Comparison of ENCODE assay signal across 1 cellular context in genomic region chr6:121334299-121335104, GRCh38.
TF ChIP-seq lines count a peak whose summit lies in the region.

Gene TBC1D32, minus strand, starts transcription at chr6:121334480. Its CDS starts 50 bp downstream, at chr6:121334430.

TF ChIP-seq in HepG2, 621 proteins besides CTCF, POLR2A, EP300 and RAD21 (continued from another document and continues in another):
- TF ChIP-seq HNF1A (IDR thresholded peaks at IDR 0.05; ENCODE audit: low read depth) (no peak), HNF1A (CRISPR knock-in tag; IDR thresholded peaks at IDR 0.05; ENCODE audit: borderline replicate concordance) (0 out of 2 replicates have a peak, but pooled peaks have one; percentile 52), ZNF333 (CRISPR knock-in tag; IDR thresholded peaks at IDR 0.05; ENCODE audit: borderline replicate concordance) (peak; percentile 81; the same call in 1 of the 2 replicates), ZNF615 (CRISPR knock-in tag; IDR thresholded peaks at IDR 0.05; ENCODE audit: borderline replicate concordance) (peak; percentile 88; the same call in 1 of the 2 replicates), ARNT (IDR thresholded peaks at IDR 0.05) (no peak), ISL2 (CRISPR knock-in tag; IDR thresholded peaks at IDR 0.05) (0 out of 2 replicates have a peak, but pooled peaks have one; percentile 21), ATM (IDR thresholded peaks at IDR 0.05; ENCODE audit: borderline replicate concordance) (no peak), TOE1 (CRISPR knock-in tag; IDR thresholded peaks at IDR 0.05) (no peak), ZNF879 (CRISPR knock-in tag; IDR thresholded peaks at IDR 0.05) (peak; percentile 46; the same call in 1 of the 2 replicates), RNF2 (conservative IDR thresholded peaks at IDR 0.05; ENCODE audit: low read depth) (peak; percentile 93), MTERF4 (CRISPR knock-in tag; IDR thresholded peaks at IDR 0.05) (peak; percentile 87; the same call in 1 of the 2 replicates), ZNF788 (CRISPR knock-in tag; IDR thresholded peaks at IDR 0.05; ENCODE audit: borderline replicate concordance) (peak; percentile 85; the same call in 1 of the 2 replicates), ZC3H4 (CRISPR knock-in tag; IDR thresholded peaks at IDR 0.05; ENCODE audit: borderline replicate concordance) (no peak), MAX (IDR thresholded peaks at IDR 0.05) (peak; percentile 82), PAX8 (CRISPR knock-in tag; IDR thresholded peaks at IDR 0.05; ENCODE audit: borderline replicate concordance) (0 out of 2 replicates have a peak, but pooled peaks have one; percentile 84), IRF9 (CRISPR knock-in tag; IDR thresholded peaks at IDR 0.05; ENCODE audit: borderline replicate concordance) (peak; percentile 87; the same call in 1 of the 2 replicates), TFDP1 (CRISPR knock-in tag; IDR thresholded peaks at IDR 0.05; ENCODE audit: borderline replicate concordance) (0 out of 2 replicates have a peak, but pooled peaks have one; percentile 30), MYC (CRISPR knock-in tag; IDR thresholded peaks at IDR 0.05; ENCODE audit: borderline replicate concordance) (peak; percentile 65; the same call in 1 of the 2 replicates), ZKSCAN1 (IDR thresholded peaks at IDR 0.05; ENCODE audit: low read length) (no peak), ZBTB1 (CRISPR knock-in tag; IDR thresholded peaks at IDR 0.05; ENCODE audit: borderline replicate concordance) (no peak), NFIB (CRISPR knock-in tag; IDR thresholded peaks at IDR 0.05; ENCODE audit: borderline replicate concordance) (no peak), SNAPC2 (CRISPR knock-in tag; IDR thresholded peaks at IDR 0.05) (peak; percentile 43; the same call in 1 of the 2 replicates), ZNF143 (CRISPR knock-in tag; IDR thresholded peaks at IDR 0.05) (peak; percentile 35; the same call in 1 of the 2 replicates), HOXA9 (CRISPR knock-in tag; IDR thresholded peaks at IDR 0.05; ENCODE audit: borderline replicate concordance) (0 out of 2 replicates have a peak, but pooled peaks have one; percentile 79), RXRA (CRISPR knock-in tag; IDR thresholded peaks at IDR 0.05) (peak; percentile 66), YEATS2 (CRISPR knock-in tag; IDR thresholded peaks at IDR 0.05; ENCODE audit: borderline replicate concordance) (peak; percentile 67; the same call in 1 of the 2 replicates), MTF1 (CRISPR knock-in tag; IDR thresholded peaks at IDR 0.05) (no peak), GLI4 (CRISPR knock-in tag; IDR thresholded peaks at IDR 0.05; ENCODE audit: borderline replicate concordance) (no peak), ZNF329 (CRISPR knock-in tag; IDR thresholded peaks at IDR 0.05; ENCODE audit: low read depth) (peak; percentile 44; the same call in 1 of the 2 replicates), ZFP90 (CRISPR knock-in tag; IDR thresholded peaks at IDR 0.05; ENCODE audit: borderline replicate concordance) (peak; percentile 31; the same call in 1 of the 2 replicates), ZNF296 (CRISPR knock-in tag; conservative IDR thresholded peaks at IDR 0.05) (no peak), ZNF468 (CRISPR knock-in tag; IDR thresholded peaks at IDR 0.05) (no peak), TFDP2 (CRISPR knock-in tag; IDR thresholded peaks at IDR 0.05) (peak; percentile 67; the same call in 1 of the 2 replicates), ZNF768 (CRISPR knock-in tag; IDR thresholded peaks at IDR 0.05) (peak; percentile 64; the same call in 1 of the 2 replicates)
- TF ChIP-seq, protein P1, sequence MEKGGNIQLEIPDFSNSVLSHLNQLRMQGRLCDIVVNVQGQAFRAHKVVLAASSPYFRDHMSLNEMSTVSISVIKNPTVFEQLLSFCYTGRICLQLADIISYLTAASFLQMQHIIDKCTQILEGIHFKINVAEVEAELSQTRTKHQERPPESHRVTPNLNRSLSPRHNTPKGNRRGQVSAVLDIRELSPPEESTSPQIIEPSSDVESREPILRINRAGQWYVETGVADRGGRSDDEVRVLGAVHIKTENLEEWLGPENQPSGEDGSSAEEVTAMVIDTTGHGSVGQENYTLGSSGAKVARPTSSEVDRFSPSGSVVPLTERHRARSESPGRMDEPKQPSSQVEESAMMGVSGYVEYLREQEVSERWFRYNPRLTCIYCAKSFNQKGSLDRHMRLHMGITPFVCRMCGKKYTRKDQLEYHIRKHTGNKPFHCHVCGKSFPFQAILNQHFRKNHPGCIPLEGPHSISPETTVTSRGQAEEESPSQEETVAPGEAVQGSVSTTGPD (CRISPR knock-in tag; IDR thresholded peaks at IDR 0.05) = no peak
- TF ChIP-seq, protein P2, sequence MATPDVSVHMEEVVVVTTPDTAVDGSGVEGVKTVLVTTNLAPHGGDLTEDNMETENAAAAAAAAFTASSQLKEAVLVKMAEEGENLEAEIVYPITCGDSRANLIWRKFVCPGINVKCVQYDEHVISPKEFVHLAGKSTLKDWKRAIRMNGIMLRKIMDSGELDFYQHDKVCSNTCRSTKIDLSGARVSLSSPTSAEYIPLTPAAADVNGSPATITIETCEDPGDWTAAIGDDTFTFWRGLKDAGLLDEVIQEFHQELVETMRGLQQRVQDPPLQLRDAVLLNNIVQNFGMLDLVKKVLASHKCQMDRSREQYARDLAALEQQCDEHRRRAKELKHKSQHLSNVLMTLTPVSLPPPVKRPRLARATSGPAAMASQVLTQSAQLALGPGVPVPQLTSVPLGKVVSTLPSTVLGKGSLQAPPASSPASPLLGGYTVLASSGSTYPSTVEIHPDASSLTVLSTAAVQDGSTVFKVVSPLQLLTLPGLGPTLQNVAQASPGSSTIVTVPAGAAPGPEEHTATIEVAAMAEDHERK (CRISPR knock-in tag; IDR thresholded peaks at IDR 0.05; ENCODE audit: low read depth) = peak; percentile 93
- TF ChIP-seq, protein P3, sequence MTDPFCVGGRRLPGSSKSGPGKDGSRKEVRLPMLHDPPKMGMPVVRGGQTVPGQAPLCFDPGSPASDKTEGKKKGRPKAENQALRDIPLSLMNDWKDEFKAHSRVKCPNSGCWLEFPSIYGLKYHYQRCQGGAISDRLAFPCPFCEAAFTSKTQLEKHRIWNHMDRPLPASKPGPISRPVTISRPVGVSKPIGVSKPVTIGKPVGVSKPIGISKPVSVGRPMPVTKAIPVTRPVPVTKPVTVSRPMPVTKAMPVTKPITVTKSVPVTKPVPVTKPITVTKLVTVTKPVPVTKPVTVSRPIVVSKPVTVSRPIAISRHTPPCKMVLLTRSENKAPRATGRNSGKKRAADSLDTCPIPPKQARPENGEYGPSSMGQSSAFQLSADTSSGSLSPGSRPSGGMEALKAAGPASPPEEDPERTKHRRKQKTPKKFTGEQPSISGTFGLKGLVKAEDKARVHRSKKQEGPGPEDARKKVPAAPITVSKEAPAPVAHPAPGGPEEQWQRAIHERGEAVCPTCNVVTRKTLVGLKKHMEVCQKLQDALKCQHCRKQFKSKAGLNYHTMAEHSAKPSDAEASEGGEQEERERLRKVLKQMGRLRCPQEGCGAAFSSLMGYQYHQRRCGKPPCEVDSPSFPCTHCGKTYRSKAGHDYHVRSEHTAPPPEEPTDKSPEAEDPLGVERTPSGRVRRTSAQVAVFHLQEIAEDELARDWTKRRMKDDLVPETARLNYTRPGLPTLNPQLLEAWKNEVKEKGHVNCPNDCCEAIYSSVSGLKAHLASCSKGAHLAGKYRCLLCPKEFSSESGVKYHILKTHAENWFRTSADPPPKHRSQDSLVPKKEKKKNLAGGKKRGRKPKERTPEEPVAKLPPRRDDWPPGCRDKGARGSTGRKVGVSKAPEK (CRISPR knock-in tag; IDR thresholded peaks at IDR 0.05; ENCODE audit: borderline replicate concordance) = 0 out of 2 replicates have a peak, but pooled peaks have one; percentile 41
- TF ChIP-seq, protein P4, sequence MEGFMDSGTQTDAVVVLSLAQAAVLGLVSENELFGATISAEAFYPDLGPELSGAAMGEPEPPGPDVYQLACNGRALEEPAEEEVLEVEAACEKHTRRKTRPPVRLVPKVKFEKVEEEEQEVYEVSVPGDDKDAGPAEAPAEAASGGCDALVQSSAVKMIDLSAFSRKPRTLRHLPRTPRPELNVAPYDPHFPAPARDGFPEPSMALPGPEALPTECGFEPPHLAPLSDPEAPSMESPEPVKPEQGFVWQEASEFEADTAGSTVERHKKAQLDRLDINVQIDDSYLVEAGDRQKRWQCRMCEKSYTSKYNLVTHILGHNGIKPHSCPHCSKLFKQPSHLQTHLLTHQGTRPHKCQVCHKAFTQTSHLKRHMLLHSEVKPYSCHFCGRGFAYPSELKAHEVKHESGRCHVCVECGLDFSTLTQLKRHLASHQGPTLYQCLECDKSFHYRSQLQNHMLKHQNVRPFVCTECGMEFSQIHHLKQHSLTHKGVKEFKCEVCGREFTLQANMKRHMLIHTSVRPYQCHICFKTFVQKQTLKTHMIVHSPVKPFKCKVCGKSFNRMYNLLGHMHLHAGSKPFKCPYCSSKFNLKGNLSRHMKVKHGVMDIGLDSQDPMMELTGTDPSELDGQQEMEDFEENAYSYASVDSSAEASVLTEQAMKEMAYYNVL (CRISPR knock-in tag; IDR thresholded peaks at IDR 0.05; ENCODE audit: borderline replicate concordance) = peak; percentile 68; the same call in 1 of the 2 replicates
- TF ChIP-seq, protein P5, sequence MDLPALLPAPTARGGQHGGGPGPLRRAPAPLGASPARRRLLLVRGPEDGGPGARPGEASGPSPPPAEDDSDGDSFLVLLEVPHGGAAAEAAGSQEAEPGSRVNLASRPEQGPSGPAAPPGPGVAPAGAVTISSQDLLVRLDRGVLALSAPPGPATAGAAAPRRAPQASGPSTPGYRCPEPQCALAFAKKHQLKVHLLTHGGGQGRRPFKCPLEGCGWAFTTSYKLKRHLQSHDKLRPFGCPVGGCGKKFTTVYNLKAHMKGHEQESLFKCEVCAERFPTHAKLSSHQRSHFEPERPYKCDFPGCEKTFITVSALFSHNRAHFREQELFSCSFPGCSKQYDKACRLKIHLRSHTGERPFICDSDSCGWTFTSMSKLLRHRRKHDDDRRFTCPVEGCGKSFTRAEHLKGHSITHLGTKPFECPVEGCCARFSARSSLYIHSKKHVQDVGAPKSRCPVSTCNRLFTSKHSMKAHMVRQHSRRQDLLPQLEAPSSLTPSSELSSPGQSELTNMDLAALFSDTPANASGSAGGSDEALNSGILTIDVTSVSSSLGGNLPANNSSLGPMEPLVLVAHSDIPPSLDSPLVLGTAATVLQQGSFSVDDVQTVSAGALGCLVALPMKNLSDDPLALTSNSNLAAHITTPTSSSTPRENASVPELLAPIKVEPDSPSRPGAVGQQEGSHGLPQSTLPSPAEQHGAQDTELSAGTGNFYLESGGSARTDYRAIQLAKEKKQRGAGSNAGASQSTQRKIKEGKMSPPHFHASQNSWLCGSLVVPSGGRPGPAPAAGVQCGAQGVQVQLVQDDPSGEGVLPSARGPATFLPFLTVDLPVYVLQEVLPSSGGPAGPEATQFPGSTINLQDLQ (CRISPR knock-in tag; IDR thresholded peaks at IDR 0.05) = no peak
